8 cellular contexts compared by ENCODE assay signal in genomic region chr19:35744688-35745327, GRCh38. TPM values are rescaled to one million over a fixed set of nuclear protein-coding genes. Genes with fewer than 3 reads are reported as not detected.
DNase-seq lines count a peak whose midpoint lies in the region; ATAC-seq and TF ChIP-seq lines count a peak whose summit lies in the region.

No MANE protein-coding gene starts in this region.

- WGBS in adipose tissue, 3 donors: 0 to 1% (median 1%) methylated on average over 34 to 35 of the region's 35 CpGs

- peaks cover 30% of the 10 kb centered on the region for H3K4me1 Mint-ChIP-seq in type B pancreatic cell (ENCODE audit: unreplicated experiment)

- peak; percentile 96 for DNase-seq in DND-41
- peak; percentile 84 for DNase-seq in HEK293T (ENCODE audit: extremely low spot score)
- peak; percentile 98 for DNase-seq in NCI-H146 (lab: John Stamatoyannopoulos, UW)
- peak; percentile 91 for DNase-seq in T follicular helper cell (ENCODE audit: low read depth)
- peak; percentile 98 for DNase-seq in cardiac septum (ENCODE audit: low spot score)
- DNase-seq in posterior cingulate gyrus: peak; percentile 93 to 99 (median 96)
- DNase-seq in type B pancreatic cell (ENCODE audit: extremely low spot score, unreplicated experiment): peak; percentile 94

- peak overlapping the region; percentile 85 for H2AFZ ChIP-seq in DND-41 (ENCODE audit: low read depth, low read length)

- peak overlapping the region; percentile 100 for H3K27ac Mint-ChIP-seq in type B pancreatic cell

- H3K4me1 ChIP-seq in DND-41 (ENCODE audit: insufficient read depth, low read length): peaks cover 76% of the 10 kb centered on the region

- H3K79me2 ChIP-seq in DND-41 (ENCODE audit: insufficient read depth, low read length): peaks cover 39% of the 10 kb centered on the region

- no peaks in the 10 kb centered on the region for H3K27me3 Mint-ChIP-seq in type B pancreatic cell

- peak overlapping the region; percentile 64 to 86 for H3K4me3 ChIP-seq in DND-41 (ENCODE audit: low read depth in 1 of 2, low read length in 2 of 2)

- no peaks in the 10 kb centered on the region for H3K9me3 Mint-ChIP-seq in type B pancreatic cell

- TF ChIP-seq CTCF in DND-41 (IDR thresholded peaks at IDR 0.05; ENCODE audit: borderline replicate concordance, extremely low read depth, low read length, poor library complexity, severe bottlenecking) (peak; percentile 65), type B pancreatic cell (conservative IDR thresholded peaks at IDR 0.05) (peak; percentile 57)

- peak; percentile 47 for ATAC-seq in DND-41 (ENCODE audit: insufficient read depth, low read depth)

- peak overlapping the region; percentile 94 for H3K9ac ChIP-seq in DND-41 (ENCODE audit: low read depth, low read length)

- intact Hi-C loops in cardiac septum (cut with DNase I) (loop anchor here (2.0 kb wide), 1 partner anchor 186 kb away; no protein-coding TSS in a partner anchor), posterior cingulate gyrus (cut with DNase I) (no loop called here)

- peak overlapping the region; percentile 99 for H3K4me2 ChIP-seq in DND-41 (ENCODE audit: insufficient read depth, low read length)

- H3K36me3 ChIP-seq in DND-41 (ENCODE audit: insufficient read depth, low read length): peaks cover 11% of the 10 kb centered on the region

- peak overlapping the region; percentile 97 for H3K27ac ChIP-seq in DND-41 (ENCODE audit: low read length)
- peak overlapping the region; percentile 98 for H3K27ac ChIP-seq in adipose tissue (ENCODE audit: low read depth, low read length)

- no peaks in the 10 kb centered on the region for H4K20me1 ChIP-seq in DND-41 (ENCODE audit: insufficient read depth, low read length)

- CTCF ChIA-PET in HEK293T (lab: Yijun Ruan, JAX): interaction anchor here (0.6 to 0.7 kb wide), 3 partner anchors 42 to 186 kb away, joined by 3 read pairs; no protein-coding TSS in a partner anchor

- H3K4me3 Mint-ChIP-seq in type B pancreatic cell: peak overlapping the region; percentile 99

- POLR2A ChIA-PET in HEK293T (lab: Yijun Ruan, JAX): interaction anchor here (0.8 to 2.4 kb wide), 12 partner anchors 12 to 132 kb away, joined by 3 to 18 read pairs (median 3); partner anchors contain the start of genes HAUS5, HSPB6 and PROSER3

- no peaks in the 10 kb centered on the region for H3K9me3 ChIP-seq in DND-41 (ENCODE audit: insufficient read depth, low read length, severe bottlenecking)

- no peaks in the 10 kb centered on the region for H3K27me3 ChIP-seq in DND-41 (ENCODE audit: insufficient read depth, low read length, poor library complexity)

- H3K36me3 Mint-ChIP-seq in type B pancreatic cell: no peaks in the 10 kb centered on the region

TF ChIP-seq in HEK293T, 16 proteins besides CTCF, POLR2A, EP300 and RAD21:
- TF ChIP-seq FOXA1 (IDR thresholded peaks at IDR 0.05) (no peak), BHLHE40 (IDR thresholded peaks at IDR 0.05; ENCODE audit: borderline replicate concordance) (no peak), ELF4 (IDR thresholded peaks at IDR 0.05) (0 out of 2 replicates have a peak, but pooled peaks have one; percentile 17), FOXK2 (IDR thresholded peaks at IDR 0.05) (no peak), LEF1 (IDR thresholded peaks at IDR 0.05; ENCODE audit: borderline replicate concordance) (no peak), L3MBTL2 (conservative IDR thresholded peaks at IDR 0.05) (peak; percentile 90), NFRKB (IDR thresholded peaks at IDR 0.05) (no peak), CTBP1 (IDR thresholded peaks at IDR 0.05; ENCODE audit: borderline replicate concordance) (no peak), SP1 (IDR thresholded peaks at IDR 0.05) (no peak), FOXM1 (IDR thresholded peaks at IDR 0.05; ENCODE audit: borderline replicate concordance) (no peak), HDGF (IDR thresholded peaks at IDR 0.05; ENCODE audit: borderline replicate concordance) (no peak), PKNOX1 (IDR thresholded peaks at IDR 0.05) (no peak), ZNF384 (IDR thresholded peaks at IDR 0.05) (no peak)
TF ChIP-seq in HEK293T: peak in this region for 2.

RNA-seq across cellular contexts. Expression of gene U2AF1L4, which starts 0.4 kb away (rescaled TPM):
- polyA plus RNA-seq in adipose tissue: 10 to 100 TPM; 13.2 to 30.3 (median 28.8) TPM
- total RNA-seq in cardiac septum (24.9 TPM), type B pancreatic cell (ENCODE audit: low replicate concordance) (22.2 and 25.4 TPM in 2 replicates)

RNA-seq across cellular contexts. Expression of gene PSENEN, which starts 0.6 kb away (rescaled TPM):
- polyA plus RNA-seq in adipose tissue: 10 to 100 TPM; 37.2 to 57.2 (median 49.9) TPM
- 43.2 TPM for total RNA-seq in cardiac septum
- total RNA-seq in type B pancreatic cell (ENCODE audit: low replicate concordance): 74.2 and 85.4 TPM in 2 replicates

RNA-seq across cellular contexts. Expression of gene IGFLR1, which starts 2.6 kb away (rescaled TPM):
- 10 to 100 TPM; 17.4 to 30.4 (median 19.8) TPM for polyA plus RNA-seq in adipose tissue
- total RNA-seq in cardiac septum: 4.2 TPM
- 1.5 and 3.8 TPM in 2 replicates for total RNA-seq in type B pancreatic cell (ENCODE audit: low replicate concordance)

RNA-seq across cellular contexts. Expression of gene LIN37, which starts 3.6 kb away (rescaled TPM):
- 10 to 100 TPM in 2 of 3 donors, 1 to 10 TPM in 1; 8.9 to 20.9 (median 15.3) TPM for polyA plus RNA-seq in adipose tissue
- total RNA-seq in cardiac septum (9.6 TPM), type B pancreatic cell (ENCODE audit: low replicate concordance) (15.5 and 17.9 TPM in 2 replicates)

RNA-seq across cellular contexts. Expression of gene HSPB6, which starts 12.0 kb away (rescaled TPM):
- polyA plus RNA-seq in adipose tissue: 100 to 1,000 TPM in 2 of 3 donors, 10 to 100 TPM in 1; 63.3 to 608 (median 552) TPM
- 863 TPM for total RNA-seq in cardiac septum
- total RNA-seq in type B pancreatic cell (ENCODE audit: low replicate concordance): 0.43 and 0.60 TPM in 2 replicates

Comparison
In these comparisons a context has a peak if more than half of its experiments do, and no peak if none do; other contexts are left out.
1. Peak in every context shown above with its lines: DNase-seq, ATAC-seq, H3K4me3 ChIP-seq and H3K27ac ChIP-seq.